ENCODE assay signal across 1 cellular context in genomic region chr6:45378324-45378926, GRCh38.
TF ChIP-seq lines count a peak whose summit lies in the region.

No MANE protein-coding gene starts in this region.

TF ChIP-seq in HepG2, 621 proteins besides CTCF, POLR2A, EP300 and RAD21 (continued from another document and continues in another):
- TF ChIP-seq, protein P1, sequence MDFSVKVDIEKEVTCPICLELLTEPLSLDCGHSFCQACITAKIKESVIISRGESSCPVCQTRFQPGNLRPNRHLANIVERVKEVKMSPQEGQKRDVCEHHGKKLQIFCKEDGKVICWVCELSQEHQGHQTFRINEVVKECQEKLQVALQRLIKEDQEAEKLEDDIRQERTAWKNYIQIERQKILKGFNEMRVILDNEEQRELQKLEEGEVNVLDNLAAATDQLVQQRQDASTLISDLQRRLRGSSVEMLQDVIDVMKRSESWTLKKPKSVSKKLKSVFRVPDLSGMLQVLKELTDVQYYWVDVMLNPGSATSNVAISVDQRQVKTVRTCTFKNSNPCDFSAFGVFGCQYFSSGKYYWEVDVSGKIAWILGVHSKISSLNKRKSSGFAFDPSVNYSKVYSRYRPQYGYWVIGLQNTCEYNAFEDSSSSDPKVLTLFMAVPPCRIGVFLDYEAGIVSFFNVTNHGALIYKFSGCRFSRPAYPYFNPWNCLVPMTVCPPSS (IDR thresholded peaks at IDR 0.05), result no peak
- TF ChIP-seq REPIN1 (CRISPR knock-in tag; IDR thresholded peaks at IDR 0.05; ENCODE audit: borderline replicate concordance, low read depth) (no peak; the same call in 1 of the 2 replicates), CCDC6 (CRISPR knock-in tag; IDR thresholded peaks at IDR 0.05) (0 out of 2 replicates have a peak, but pooled peaks have one; percentile 3), CREB1 (IDR thresholded peaks at IDR 0.05) (no peak), CREB1 (CRISPR knock-in tag; IDR thresholded peaks at IDR 0.05) (peak; percentile 52; the same call in 1 of the 2 replicates), SNAI1 (CRISPR knock-in tag; IDR thresholded peaks at IDR 0.05; ENCODE audit: borderline replicate concordance) (no peak), ZNF652 (CRISPR knock-in tag; IDR thresholded peaks at IDR 0.05; ENCODE audit: borderline replicate concordance, low read depth) (no peak), ZNF619 (CRISPR knock-in tag; IDR thresholded peaks at IDR 0.05) (no peak), ZNF430 (CRISPR knock-in tag; IDR thresholded peaks at IDR 0.05) (0 out of 2 replicates have a peak, but pooled peaks have one; percentile 9), ZNF317 (CRISPR knock-in tag; IDR thresholded peaks at IDR 0.05) (no peak), DNMT1 (CRISPR knock-in tag; IDR thresholded peaks at IDR 0.05) (no peak), ZSCAN30 (CRISPR knock-in tag; IDR thresholded peaks at IDR 0.05) (no peak), ZSCAN29 (CRISPR knock-in tag; conservative IDR thresholded peaks at IDR 0.05) (no peak), ZNF292 (CRISPR knock-in tag; IDR thresholded peaks at IDR 0.05; ENCODE audit: borderline replicate concordance, low read depth) (0 out of 2 replicates have a peak, but pooled peaks have one; percentile 11), TERF1 (CRISPR knock-in tag; IDR thresholded peaks at IDR 0.05) (no peak), FOSL1 (CRISPR knock-in tag; IDR thresholded peaks at IDR 0.05; ENCODE audit: borderline replicate concordance) (no peak), MAFK (conservative IDR thresholded peaks at IDR 0.05 in 1 of 2, IDR thresholded peaks at IDR 0.05 in 1 of 2; ENCODE audit: low read length in 2 of 2) (no peak), AHR (CRISPR knock-in tag; IDR thresholded peaks at IDR 0.05) (no peak), GATAD2A (CRISPR knock-in tag; IDR thresholded peaks at IDR 0.05) (no peak; the same call in 1 of the 2 replicates), ZNF18 (CRISPR knock-in tag; IDR thresholded peaks at IDR 0.05; ENCODE audit: insufficient replicate concordance) (no peak), RBFOX2 (IDR thresholded peaks at IDR 0.05; ENCODE audit: low read depth, low read length) (no peak), TOPORS (CRISPR knock-in tag; IDR thresholded peaks at IDR 0.05) (no peak), AGO1 (IDR thresholded peaks at IDR 0.05; ENCODE audit: low read depth, low read length, poor library complexity, severe bottlenecking) (no peak), ZNF101 (CRISPR knock-in tag; IDR thresholded peaks at IDR 0.05; ENCODE audit: borderline replicate concordance, low read depth) (no peak), ZNF501 (CRISPR knock-in tag; IDR thresholded peaks at IDR 0.05) (no peak), ZNF12 (CRISPR knock-in tag; IDR thresholded peaks at IDR 0.05) (no peak), ZNF720 (CRISPR knock-in tag; IDR thresholded peaks at IDR 0.05) (no peak), ZNF775 (CRISPR knock-in tag; IDR thresholded peaks at IDR 0.05; ENCODE audit: borderline replicate concordance) (no peak), FOXP1 (IDR thresholded peaks at IDR 0.05) (no peak), FOXP1 (CRISPR knock-in tag; IDR thresholded peaks at IDR 0.05) (no peak), ZNF788 (CRISPR knock-in tag; IDR thresholded peaks at IDR 0.05; ENCODE audit: borderline replicate concordance) (no peak), TBX3 (IDR thresholded peaks at IDR 0.05; ENCODE audit: borderline replicate concordance) (no peak), FOXM1 (CRISPR knock-in tag; IDR thresholded peaks at IDR 0.05) (no peak), TSC22D2 (CRISPR knock-in tag; IDR thresholded peaks at IDR 0.05; ENCODE audit: borderline replicate concordance) (no peak), SMAD1 (CRISPR knock-in tag; IDR thresholded peaks at IDR 0.05; ENCODE audit: borderline replicate concordance, low read depth) (no peak), SAFB2 (CRISPR knock-in tag; IDR thresholded peaks at IDR 0.05; ENCODE audit: borderline replicate concordance, low read depth) (no peak; the same call in 1 of the 2 replicates), ZNF354B (CRISPR knock-in tag; IDR thresholded peaks at IDR 0.05) (no peak), STAT5B (CRISPR knock-in tag; IDR thresholded peaks at IDR 0.05) (no peak), ZNF746 (CRISPR knock-in tag; IDR thresholded peaks at IDR 0.05) (no peak), ZFP82 (CRISPR knock-in tag; IDR thresholded peaks at IDR 0.05; ENCODE audit: borderline replicate concordance) (peak; percentile 48; the same call in 1 of the 2 replicates), TBP (CRISPR knock-in tag; IDR thresholded peaks at IDR 0.05) (no peak), SIN3A (IDR thresholded peaks at IDR 0.05; ENCODE audit: borderline replicate concordance, low read depth, low read length) (peak; percentile 20; the same call in 1 of the 2 replicates), PRDM15 (CRISPR knock-in tag; IDR thresholded peaks at IDR 0.05) (no peak), HHEX (CRISPR knock-in tag; IDR thresholded peaks at IDR 0.05) (no peak)
- TF ChIP-seq, protein P2, sequence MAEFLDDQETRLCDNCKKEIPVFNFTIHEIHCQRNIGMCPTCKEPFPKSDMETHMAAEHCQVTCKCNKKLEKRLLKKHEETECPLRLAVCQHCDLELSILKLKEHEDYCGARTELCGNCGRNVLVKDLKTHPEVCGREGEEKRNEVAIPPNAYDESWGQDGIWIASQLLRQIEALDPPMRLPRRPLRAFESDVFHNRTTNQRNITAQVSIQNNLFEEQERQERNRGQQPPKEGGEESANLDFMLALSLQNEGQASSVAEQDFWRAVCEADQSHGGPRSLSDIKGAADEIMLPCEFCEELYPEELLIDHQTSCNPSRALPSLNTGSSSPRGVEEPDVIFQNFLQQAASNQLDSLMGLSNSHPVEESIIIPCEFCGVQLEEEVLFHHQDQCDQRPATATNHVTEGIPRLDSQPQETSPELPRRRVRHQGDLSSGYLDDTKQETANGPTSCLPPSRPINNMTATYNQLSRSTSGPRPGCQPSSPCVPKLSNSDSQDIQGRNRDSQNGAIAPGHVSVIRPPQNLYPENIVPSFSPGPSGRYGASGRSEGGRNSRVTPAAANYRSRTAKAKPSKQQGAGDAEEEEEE (CRISPR knock-in tag; IDR thresholded peaks at IDR 0.05; ENCODE audit: borderline replicate concordance), result no peak
- TF ChIP-seq, protein P3, sequence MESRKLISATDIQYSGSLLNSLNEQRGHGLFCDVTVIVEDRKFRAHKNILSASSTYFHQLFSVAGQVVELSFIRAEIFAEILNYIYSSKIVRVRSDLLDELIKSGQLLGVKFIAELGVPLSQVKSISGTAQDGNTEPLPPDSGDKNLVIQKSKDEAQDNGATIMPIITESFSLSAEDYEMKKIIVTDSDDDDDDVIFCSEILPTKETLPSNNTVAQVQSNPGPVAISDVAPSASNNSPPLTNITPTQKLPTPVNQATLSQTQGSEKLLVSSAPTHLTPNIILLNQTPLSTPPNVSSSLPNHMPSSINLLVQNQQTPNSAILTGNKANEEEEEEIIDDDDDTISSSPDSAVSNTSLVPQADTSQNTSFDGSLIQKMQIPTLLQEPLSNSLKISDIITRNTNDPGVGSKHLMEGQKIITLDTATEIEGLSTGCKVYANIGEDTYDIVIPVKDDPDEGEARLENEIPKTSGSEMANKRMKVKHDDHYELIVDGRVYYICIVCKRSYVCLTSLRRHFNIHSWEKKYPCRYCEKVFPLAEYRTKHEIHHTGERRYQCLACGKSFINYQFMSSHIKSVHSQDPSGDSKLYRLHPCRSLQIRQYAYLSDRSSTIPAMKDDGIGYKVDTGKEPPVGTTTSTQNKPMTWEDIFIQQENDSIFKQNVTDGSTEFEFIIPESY (CRISPR knock-in tag; IDR thresholded peaks at IDR 0.05), result no peak
- TF ChIP-seq, protein P4, sequence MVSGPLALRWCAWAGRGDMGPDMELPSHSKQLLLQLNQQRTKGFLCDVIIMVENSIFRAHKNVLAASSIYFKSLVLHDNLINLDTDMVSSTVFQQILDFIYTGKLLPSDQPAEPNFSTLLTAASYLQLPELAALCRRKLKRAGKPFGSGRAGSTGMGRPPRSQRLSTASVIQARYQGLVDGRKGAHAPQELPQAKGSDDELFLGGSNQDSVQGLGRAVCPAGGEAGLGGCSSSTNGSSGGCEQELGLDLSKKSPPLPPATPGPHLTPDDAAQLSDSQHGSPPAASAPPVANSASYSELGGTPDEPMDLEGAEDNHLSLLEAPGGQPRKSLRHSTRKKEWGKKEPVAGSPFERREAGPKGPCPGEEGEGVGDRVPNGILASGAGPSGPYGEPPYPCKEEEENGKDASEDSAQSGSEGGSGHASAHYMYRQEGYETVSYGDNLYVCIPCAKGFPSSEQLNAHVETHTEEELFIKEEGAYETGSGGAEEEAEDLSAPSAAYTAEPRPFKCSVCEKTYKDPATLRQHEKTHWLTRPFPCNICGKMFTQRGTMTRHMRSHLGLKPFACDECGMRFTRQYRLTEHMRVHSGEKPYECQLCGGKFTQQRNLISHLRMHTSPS (CRISPR knock-in tag; IDR thresholded peaks at IDR 0.05; ENCODE audit: low read depth), result no peak
- TF ChIP-seq, protein P5, sequence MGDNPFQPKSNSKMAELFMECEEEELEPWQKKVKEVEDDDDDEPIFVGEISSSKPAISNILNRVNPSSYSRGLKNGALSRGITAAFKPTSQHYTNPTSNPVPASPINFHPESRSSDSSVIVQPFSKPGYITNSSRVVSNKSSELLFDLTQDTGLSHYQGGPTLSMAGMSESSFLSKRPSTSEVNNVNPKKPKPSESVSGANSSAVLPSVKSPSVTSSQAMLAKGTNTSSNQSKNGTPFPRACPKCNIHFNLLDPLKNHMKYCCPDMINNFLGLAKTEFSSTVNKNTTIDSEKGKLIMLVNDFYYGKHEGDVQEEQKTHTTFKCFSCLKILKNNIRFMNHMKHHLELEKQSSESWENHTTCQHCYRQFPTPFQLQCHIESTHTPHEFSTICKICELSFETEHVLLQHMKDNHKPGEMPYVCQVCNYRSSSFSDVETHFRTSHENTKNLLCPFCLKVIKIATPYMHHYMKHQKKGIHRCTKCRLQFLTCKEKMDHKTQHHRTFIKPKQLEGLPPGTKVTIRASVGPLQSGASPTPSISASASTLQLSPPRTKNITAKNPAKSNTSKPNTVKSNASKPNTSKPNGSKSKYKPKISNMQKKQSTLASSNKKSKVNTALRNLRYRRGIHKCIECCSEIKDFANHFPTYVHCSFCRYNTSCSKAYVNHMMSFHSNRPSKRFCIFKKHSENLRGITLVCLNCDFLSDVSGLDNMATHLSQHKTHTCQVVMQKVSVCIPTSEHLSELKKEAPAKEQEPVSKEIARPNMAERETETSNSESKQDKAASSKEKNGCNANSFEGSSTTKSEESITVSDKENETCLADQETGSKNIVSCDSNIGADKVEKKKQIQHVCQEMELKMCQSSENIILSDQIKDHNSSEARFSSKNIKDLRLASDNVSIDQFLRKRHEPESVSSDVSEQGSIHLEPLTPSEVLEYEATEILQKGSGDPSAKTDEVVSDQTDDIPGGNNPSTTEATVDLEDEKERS (CRISPR knock-in tag; IDR thresholded peaks at IDR 0.05), result peak; percentile 22; the same call in 1 of the 2 replicates
- TF ChIP-seq, protein P6, sequence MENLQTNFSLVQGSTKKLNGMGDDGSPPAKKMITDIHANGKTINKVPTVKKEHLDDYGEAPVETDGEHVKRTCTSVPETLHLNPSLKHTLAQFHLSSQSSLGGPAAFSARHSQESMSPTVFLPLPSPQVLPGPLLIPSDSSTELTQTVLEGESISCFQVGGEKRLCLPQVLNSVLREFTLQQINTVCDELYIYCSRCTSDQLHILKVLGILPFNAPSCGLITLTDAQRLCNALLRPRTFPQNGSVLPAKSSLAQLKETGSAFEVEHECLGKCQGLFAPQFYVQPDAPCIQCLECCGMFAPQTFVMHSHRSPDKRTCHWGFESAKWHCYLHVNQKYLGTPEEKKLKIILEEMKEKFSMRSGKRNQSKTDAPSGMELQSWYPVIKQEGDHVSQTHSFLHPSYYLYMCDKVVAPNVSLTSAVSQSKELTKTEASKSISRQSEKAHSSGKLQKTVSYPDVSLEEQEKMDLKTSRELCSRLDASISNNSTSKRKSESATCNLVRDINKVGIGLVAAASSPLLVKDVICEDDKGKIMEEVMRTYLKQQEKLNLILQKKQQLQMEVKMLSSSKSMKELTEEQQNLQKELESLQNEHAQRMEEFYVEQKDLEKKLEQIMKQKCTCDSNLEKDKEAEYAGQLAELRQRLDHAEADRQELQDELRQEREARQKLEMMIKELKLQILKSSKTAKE (CRISPR knock-in tag; IDR thresholded peaks at IDR 0.05; ENCODE audit: borderline replicate concordance), result no peak
